In the genomic region with DNA sequence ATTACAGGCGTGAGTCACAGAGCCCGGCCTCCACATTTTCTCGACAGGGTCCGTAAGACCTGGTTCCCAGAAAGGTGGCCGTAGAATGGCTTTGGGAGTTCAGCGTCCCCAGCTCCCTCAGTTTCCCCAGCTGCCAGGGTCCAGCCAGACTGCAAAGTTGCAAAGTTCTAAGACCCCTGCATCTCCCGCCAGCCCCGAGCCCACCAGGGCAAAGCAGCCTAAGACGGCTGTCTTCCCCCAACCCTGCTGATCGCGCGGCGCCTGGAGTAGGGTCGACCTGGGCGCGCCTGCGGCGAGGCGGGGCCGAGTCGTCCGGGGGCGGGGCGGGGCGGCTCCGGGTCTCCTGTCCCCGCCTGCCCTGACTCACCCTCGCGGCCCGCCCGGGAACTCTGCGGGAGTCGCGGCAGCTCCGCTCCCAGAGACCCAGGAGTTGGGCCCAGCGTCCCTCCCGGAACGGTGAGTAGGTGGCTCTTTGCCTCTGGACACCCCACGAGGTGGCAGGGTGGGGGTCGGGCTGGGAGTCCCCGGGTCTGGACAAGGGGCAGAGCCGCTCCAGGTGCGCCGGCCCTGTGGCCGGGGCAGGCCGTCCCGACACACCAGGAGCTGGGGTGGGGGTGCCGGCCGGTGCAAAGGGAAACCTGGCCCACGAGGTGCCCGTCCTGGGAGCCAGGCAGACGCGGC, we compare ENCODE assay signal across 8 cellular contexts. TPM values are rescaled to one million over a fixed set of nuclear protein-coding genes. Genes with fewer than 3 reads are reported as not detected.
DNase-seq lines count a peak whose midpoint lies in the region; ATAC-seq, FAIRE-seq and TF ChIP-seq lines count a peak whose summit lies in the region.

A gene (plus strand): TSS at position 366 of the 681 bp plus-strand sequence. CDS start 7,094 bp downstream, outside the sequence.

- TF ChIP-seq POLR2A in HepG2 (IDR thresholded peaks at IDR 0.05; ENCODE audit: insufficient read depth in 1 of 2, low read depth in 2 of 2, low read length in 2 of 2) (peak; percentile 71 to 85), suprapubic skin (IDR thresholded peaks at IDR 0.05) (no peak), spleen (IDR thresholded peaks at IDR 0.05) (no peak)

- H3K4me1 ChIP-seq in HepG2 (ENCODE audit: insufficient read depth, low read length), result peaks cover 66% of the 10 kb centered on the region
- H3K4me1 ChIP-seq in suprapubic skin, result peaks cover 17% of the 10 kb centered on the region
- H3K4me1 ChIP-seq in spleen, result peaks cover 0 to 12% (median 4%) of the 10 kb centered on the region in 6 donors

- in situ Hi-C loops in HepG2 (cut with HindIII; ENCODE audit: extremely low pct_ligation_motif_present, low pct_unique_long_range_greater_than_20kb), result no loop called here

- H3K9me3 ChIP-seq in HepG2 (ENCODE audit: low read length), result no peaks in the 10 kb centered on the region
- no peaks in the 10 kb centered on the region for H3K9me3 ChIP-seq in suprapubic skin
- H3K9me3 ChIP-seq in spleen, result no peaks in the 10 kb centered on the region

- H3K36me3 ChIP-seq in bronchial epithelial cell (ENCODE audit: control insufficient read depth, insufficient read depth, low read length), result no peaks in the 10 kb centered on the region
- no peaks in the 10 kb centered on the region for H3K36me3 ChIP-seq in HepG2 (replicated peaks in 1 of 2; ENCODE audit: control insufficient read depth in 1 of 2, insufficient read depth in 2 of 2, low read length in 2 of 2)
- no peaks in the 10 kb centered on the region for H3K36me3 ChIP-seq in suprapubic skin
- H3K36me3 ChIP-seq in spleen, result no peaks in the 10 kb centered on the region

- 4% methylated on average over 5 of the region's 53 CpGs for WGBS in HepG2 (ENCODE audit: low lambda C conversion rate)
- WGBS in suprapubic skin, result 15% methylated on average over 12 of the region's 53 CpGs
- 11 to 47% (median 13%) methylated on average over 8 to 53 of the region's 53 CpGs for WGBS in spleen, 5 donors

- TF ChIP-seq CTCF in bronchial epithelial cell (IDR thresholded peaks at IDR 0.05; ENCODE audit: insufficient read depth, low read length, severe bottlenecking) (no peak), HepG2 (CRISPR knock-in tag; IDR thresholded peaks at IDR 0.05) (no peak), suprapubic skin (IDR thresholded peaks at IDR 0.05) (no peak), GM10248 (IDR thresholded peaks at IDR 0.05; ENCODE audit: control extremely low read depth, extremely low read depth, low read depth, missing control alignments) (no peak), spleen (IDR thresholded peaks at IDR 0.05 in 8 of 11, conservative IDR thresholded peaks at IDR 0.05 in 3 of 11) (no peak)

- no TSS peak for BruUV-seq in HepG2 (replicated peaks; lab: Mats Ljungman, UMichigan)

- no peak within 1 kb of the TSS for H2AFZ ChIP-seq in HepG2 (ENCODE audit: low read length)

- H3K79me2 ChIP-seq in HepG2 (ENCODE audit: insufficient read depth, low read length), result peaks cover 7% of the 10 kb centered on the region

- H3K4me3 ChIP-seq in bronchial epithelial cell (ENCODE audit: low read depth, low read length), result peak within 1 kb of the TSS; percentile 82
- peak within 1 kb of the TSS; percentile 82 to 93 (median 90) for H3K4me3 ChIP-seq in HepG2 (replicated peaks in 1 of 3; ENCODE audit: insufficient read depth in 1 of 3, low read depth in 2 of 3, low read length in 3 of 3)
- H3K4me3 ChIP-seq in suprapubic skin, result peak within 1 kb of the TSS; percentile 57
- peak within 1 kb of the TSS in 1 of 8 donors; percentile 13 for H3K4me3 ChIP-seq in spleen

- peak within 1 kb of the TSS; percentile 88 for H3K4me2 ChIP-seq in HepG2 (ENCODE audit: low read depth, low read length)

- H3K9ac ChIP-seq in HepG2 (ENCODE audit: insufficient read depth, low read depth, low read length), result peak within 1 kb of the TSS; percentile 86

- peak within 1 kb of the TSS; percentile 58 for H3K27ac ChIP-seq in HepG2 (ENCODE audit: extremely low read length, insufficient read depth, low read length)
- peak within 1 kb of the TSS; percentile 18 for H3K27ac ChIP-seq in suprapubic skin
- H3K27ac ChIP-seq in spleen, result no peak within 1 kb of the TSS

- no peaks in the 10 kb centered on the region for H4K20me1 ChIP-seq in HepG2 (ENCODE audit: insufficient read depth, low read length)

- TF ChIP-seq RAD21 in HepG2 (CRISPR knock-in tag; IDR thresholded peaks at IDR 0.05), result no peak

- ATAC-seq in HepG2, result peak; percentile 94

- TF ChIP-seq EP300 in HepG2 (IDR thresholded peaks at IDR 0.05; ENCODE audit: low read depth in 2 of 2, low read length in 2 of 2), result no peak
- TF ChIP-seq EP300 in HepG2 (CRISPR knock-in tag; IDR thresholded peaks at IDR 0.05; ENCODE audit: borderline replicate concordance), result no peak
- no peak for TF ChIP-seq EP300 in suprapubic skin (IDR thresholded peaks at IDR 0.05)

- FAIRE-seq in bronchial epithelial cell (lab: Jason Lieb, UNC), result no peak
- no peak for FAIRE-seq in HepG2 (lab: Jason Lieb, UNC)

- CTCF ChIA-PET in HepG2 (lab: Yijun Ruan, JAX; ENCODE audit: low intra/inter-chr PET ratio, low total read pairs) (no interaction called here), GM10248 (lab: Yijun Ruan, JAX) (interaction anchor here (1.6 kb wide), 1 partner anchor 11 kb away, joined by 5 read pairs; no protein-coding TSS in a partner anchor)

- intact Hi-C loops in HepG2 (cut with micrococcal nuclease; ENCODE audit: unreplicated experiment) (no loop called here), spleen (cut with DNase I; ENCODE audit: low total_unique reads) (no loop called here)

- H3K27me3 ChIP-seq in bronchial epithelial cell (ENCODE audit: control insufficient read depth, insufficient read depth, low read length), result no peaks in the 10 kb centered on the region
- no peaks in the 10 kb centered on the region for H3K27me3 ChIP-seq in HepG2 (ENCODE audit: control insufficient read depth in 1 of 2, insufficient read depth in 2 of 2, low read length in 2 of 2)
- peaks cover 10% of the 10 kb centered on the region for H3K27me3 ChIP-seq in suprapubic skin
- H3K27me3 ChIP-seq in spleen (replicated peaks in 1 of 7), result peaks cover 0 to 61% (median 17%) of the 10 kb centered on the region in 7 donors

- DNase-seq in Daoy (ENCODE audit: low read depth) (peak; percentile 94), NOMO-1 treated with DMSO at 0.1 percent for 48 hours (lab: John Stamatoyannopoulos, UW; ENCODE audit: unreplicated experiment) (peak; percentile 25), bronchial epithelial cell (ENCODE audit: low read depth) (peak; percentile 52), HepG2 (ENCODE audit: low spot score) (peak; percentile 59), suprapubic skin (ENCODE audit: low spot score in 2 of 2) (peak in 1 of 2 donors; percentile 69), inferior parietal cortex (ENCODE audit: extremely low spot score) (no peak), GM10248 (ENCODE audit: extremely low spot score) (no peak), spleen (no peak)

- POLR2A ChIA-PET in HepG2 (lab: Yijun Ruan, JAX), result interaction anchor here (0.8 to 8.1 kb wide), 12 partner anchors 9 to 57 kb away, joined by 4 to 75 read pairs (median 6); a partner anchor contains a TSS
- POLR2A ChIA-PET in GM10248 (lab: Yijun Ruan, JAX), result no interaction called here

TF ChIP-seq in HepG2, 621 proteins besides CTCF, POLR2A, EP300 and RAD21 (continues in another document):
- TF ChIP-seq ZNF644 (CRISPR knock-in tag; IDR thresholded peaks at IDR 0.05; ENCODE audit: low read depth), result no peak
- peak; percentile 20; the same call in 1 of the 2 replicates for TF ChIP-seq GATAD1 (CRISPR knock-in tag; IDR thresholded peaks at IDR 0.05)
- TF ChIP-seq ZNF670 (CRISPR knock-in tag; IDR thresholded peaks at IDR 0.05; ENCODE audit: borderline replicate concordance), result peak; percentile 77; the same call in 1 of the 2 replicates
- no peak for TF ChIP-seq CC2D1A (CRISPR knock-in tag; IDR thresholded peaks at IDR 0.05)
- TF ChIP-seq ZNF253 (CRISPR knock-in tag; IDR thresholded peaks at IDR 0.05; ENCODE audit: borderline replicate concordance), result 0 out of 2 replicates have a peak, but pooled peaks have one; percentile 65
- TF ChIP-seq ATAD3A (CRISPR knock-in tag; IDR thresholded peaks at IDR 0.05), result no peak
- peak; percentile 33; the same call in 1 of the 2 replicates for TF ChIP-seq SMAD1 (CRISPR knock-in tag; IDR thresholded peaks at IDR 0.05; ENCODE audit: borderline replicate concordance, low read depth)
- no peak for TF ChIP-seq ZNF619 (CRISPR knock-in tag; IDR thresholded peaks at IDR 0.05)
- TF ChIP-seq SAP130 (CRISPR knock-in tag; IDR thresholded peaks at IDR 0.05; ENCODE audit: low read depth), result peak; percentile 76
- no peak; the same call in 1 of the 2 replicates for TF ChIP-seq ZNF296 (CRISPR knock-in tag; conservative IDR thresholded peaks at IDR 0.05)
- no peak for TF ChIP-seq ZEB1 (IDR thresholded peaks at IDR 0.05; ENCODE audit: insufficient replicate concordance, low read depth)

RNA-seq across cellular contexts. Expression of the gene that starts here (rescaled TPM):
- total RNA-seq in Daoy (2014; rRNA removed; shearing (Covaris generic)), result 8.5 and 11.8 TPM in 2 replicates
- total RNA-seq in bronchial epithelial cell, result 7.6 and 13.2 TPM in 2 replicates
- 4.0 and 8.0 TPM in 2 replicates for total RNA-seq in HepG2 (2016; rRNA removed; fragmentation: Illumina TruSeq; extraction: Trizol)
- 0.97 and 1.0 TPM in 2 replicates for total RNA-seq in HepG2 (2016; cell fraction: cytosol; rRNA removed; fragmentation: Illumina TruSeq; extraction: Trizol; ENCODE audit: low read depth)
- total RNA-seq in HepG2 (2016; cell fraction: insoluble cytoplasmic fraction; rRNA removed; fragmentation: Illumina TruSeq; extraction: Trizol), result 4.0 and 9.1 TPM in 2 replicates
- total RNA-seq in HepG2 (2016; cell fraction: membrane; rRNA removed; fragmentation: Illumina TruSeq; extraction: Trizol), result 2.2 and 3.4 TPM in 2 replicates
- 7.5 and 8.2 TPM in 2 replicates for total RNA-seq in HepG2 (2016; cell fraction: nucleus; rRNA removed; fragmentation: Illumina TruSeq; extraction: Trizol)
- polyA plus RNA-seq in HepG2 (2011; rRNA removed), result 10.3 and 14.6 TPM in 2 replicates
- polyA plus RNA-seq in HepG2 (2011; cell fraction: cytosol; rRNA removed), result 6.6 and 7.8 TPM in 2 replicates
- polyA plus RNA-seq in HepG2 (2011; cell fraction: nucleus; rRNA removed), result 7.6 and 8.4 TPM in 2 replicates
- polyA plus RNA-seq in HepG2 (2012), result 10.1 and 12.0 TPM in 2 replicates
- polyA plus RNA-seq in HepG2 (2016; cell fraction: cytosol; fragmentation: Illumina TruSeq; extraction: Trizol; ENCODE audit: low read depth), result 0.41 and 0.42 TPM in 2 replicates
- polyA plus RNA-seq in HepG2 (2016; cell fraction: insoluble cytoplasmic fraction; fragmentation: Illumina TruSeq; extraction: Trizol; ENCODE audit: low read depth), result 2.8 and 3.6 TPM in 2 replicates
- 0.65 and 1.00 TPM in 2 replicates for polyA plus RNA-seq in HepG2 (2016; cell fraction: membrane; fragmentation: Illumina TruSeq; extraction: Trizol; ENCODE audit: low read depth)
- polyA plus RNA-seq in HepG2 (2016; cell fraction: nucleus; fragmentation: Illumina TruSeq; extraction: Trizol; ENCODE audit: insufficient read depth, low read depth), result 8.0 and 10.3 TPM in 2 replicates
- polyA minus RNA-seq in HepG2 (2011; rRNA and poly(A)+ RNA removed; ENCODE audit: low replicate concordance), result 13.5 and 26.2 TPM in 2 replicates
- 10.5 and 13.4 TPM in 2 replicates for polyA minus RNA-seq in HepG2 (2011; cell fraction: cytosol; rRNA and poly(A)+ RNA removed)
- polyA minus RNA-seq in HepG2 (2011; cell fraction: nucleus; rRNA and poly(A)+ RNA removed), result 5.5 and 7.0 TPM in 2 replicates
- 10 to 100 TPM; 15.2 to 41.6 (median 30.9) TPM for total RNA-seq in suprapubic skin
- total RNA-seq in spleen, result under 1 TPM in 1 of 7 donors, not detected in 6; 0.37 TPM
- polyA plus RNA-seq in spleen, result under 1 TPM in 1 of 3 donors, not detected in 2; 0.08 TPM

Comparison
In these comparisons a context has a peak if more than half of its experiments do, and no peak if none do; other contexts are left out.
1. DNase-seq: peak in Daoy (single experiment), NOMO-1 treated with DMSO at 0.1 percent for 48 hours (single experiment), bronchial epithelial cell (single experiment) and HepG2 (single experiment); none in inferior parietal cortex (single experiment), GM10248 (single experiment) and spleen (single experiment).
2. H3K27ac ChIP-seq: peak in HepG2 (single experiment) and suprapubic skin (single experiment); none in spleen (0 of 8).
3. POLR2A ChIP-seq: peak in HepG2 (2 of 2); none in suprapubic skin (0 of 2) and spleen (0 of 3).